In the genomic region with DNA sequence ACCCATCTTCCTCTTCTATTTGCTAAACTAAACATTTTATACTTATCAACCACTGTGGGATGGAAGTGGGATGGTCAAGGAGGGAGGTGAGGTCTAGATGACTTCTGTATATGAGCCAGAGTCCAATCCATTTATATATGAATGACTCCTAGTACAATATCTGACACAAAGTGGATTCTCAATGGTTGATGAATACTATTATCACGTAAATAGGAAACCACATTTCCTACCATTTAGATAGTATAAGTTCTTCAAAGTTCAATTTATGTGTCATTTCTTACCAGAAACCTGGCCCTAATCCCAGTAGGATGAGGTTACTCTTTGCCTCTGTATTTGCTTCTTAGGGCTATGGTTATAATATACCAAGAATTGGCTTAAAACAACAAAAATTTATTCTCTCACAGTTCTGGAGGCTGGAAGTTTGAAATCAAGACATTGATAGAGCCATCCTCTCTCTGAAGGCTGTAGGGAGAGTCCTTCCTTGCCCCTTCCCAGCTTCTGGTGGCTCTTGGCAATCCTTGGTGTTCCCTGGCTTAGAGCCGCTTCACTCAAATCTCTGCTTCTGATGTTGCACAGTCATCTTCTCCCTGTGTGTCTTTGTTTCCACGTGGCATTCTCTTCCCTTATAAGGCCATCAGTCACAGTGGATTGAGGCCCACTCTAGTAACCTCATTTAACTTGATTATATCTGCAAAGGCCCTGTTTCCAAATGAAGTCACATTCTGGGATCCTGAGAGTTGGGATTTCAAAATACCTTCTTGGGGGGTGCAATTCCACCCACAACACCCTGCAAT, we compare ENCODE assay signal across 1 cellular context.
TF ChIP-seq lines count a peak whose summit lies in the region.

No MANE protein-coding gene starts in this region.

TF ChIP-seq in SK-N-SH, 30 proteins besides CTCF, POLR2A, EP300 and RAD21:
- TF ChIP-seq MXI1 (IDR thresholded peaks at IDR 0.05; ENCODE audit: low read depth, low read length) = no peak
- TF ChIP-seq, protein P1, sequence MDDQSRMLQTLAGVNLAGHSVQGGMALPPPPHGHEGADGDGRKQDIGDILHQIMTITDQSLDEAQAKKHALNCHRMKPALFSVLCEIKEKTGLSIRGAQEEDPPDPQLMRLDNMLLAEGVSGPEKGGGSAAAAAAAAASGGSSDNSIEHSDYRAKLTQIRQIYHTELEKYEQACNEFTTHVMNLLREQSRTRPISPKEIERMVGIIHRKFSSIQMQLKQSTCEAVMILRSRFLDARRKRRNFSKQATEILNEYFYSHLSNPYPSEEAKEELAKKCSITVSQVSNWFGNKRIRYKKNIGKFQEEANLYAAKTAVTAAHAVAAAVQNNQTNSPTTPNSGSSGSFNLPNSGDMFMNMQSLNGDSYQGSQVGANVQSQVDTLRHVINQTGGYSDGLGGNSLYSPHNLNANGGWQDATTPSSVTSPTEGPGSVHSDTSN (IDR thresholded peaks at IDR 0.05) = peak; percentile 96
- TF ChIP-seq NFIC (IDR thresholded peaks at IDR 0.05; ENCODE audit: borderline replicate concordance) = peak; percentile 94
- peak; percentile 93 for TF ChIP-seq FOXM1 (IDR thresholded peaks at IDR 0.05; ENCODE audit: low read depth)
- TF ChIP-seq FOSL2 (IDR thresholded peaks at IDR 0.05; ENCODE audit: borderline replicate concordance, low read depth) = peak; percentile 79; the same call in 1 of the 2 replicates
- peak; percentile 53; the same call in 1 of the 2 replicates for TF ChIP-seq POLR2AphosphoS5 (IDR thresholded peaks at IDR 0.05; ENCODE audit: low read depth, low read length)
- TF ChIP-seq TEAD4 (IDR thresholded peaks at IDR 0.05; ENCODE audit: borderline replicate concordance, insufficient read depth) = peak; percentile 92
- TF ChIP-seq TCF12 (IDR thresholded peaks at IDR 0.05) = peak; percentile 87
- TF ChIP-seq CHD2 (IDR thresholded peaks at IDR 0.05; ENCODE audit: low read length, partially characterized antibody) = no peak
- TF ChIP-seq, protein P2, sequence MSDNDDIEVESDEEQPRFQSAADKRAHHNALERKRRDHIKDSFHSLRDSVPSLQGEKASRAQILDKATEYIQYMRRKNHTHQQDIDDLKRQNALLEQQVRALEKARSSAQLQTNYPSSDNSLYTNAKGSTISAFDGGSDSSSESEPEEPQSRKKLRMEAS (IDR thresholded peaks at IDR 0.05; ENCODE audit: low read depth) = peak; percentile 94
- no peak for TF ChIP-seq YY1 (IDR thresholded peaks at IDR 0.05; ENCODE audit: low read depth)
- peak; percentile 96 for TF ChIP-seq RXRA (IDR thresholded peaks at IDR 0.05; ENCODE audit: borderline replicate concordance, low read depth)
- TF ChIP-seq ELF1 (IDR thresholded peaks at IDR 0.05) = 0 out of 2 replicates have a peak, but pooled peaks have one; percentile 23
- TF ChIP-seq JUND (IDR thresholded peaks at IDR 0.05) = peak; percentile 86
- TF ChIP-seq, protein P3, sequence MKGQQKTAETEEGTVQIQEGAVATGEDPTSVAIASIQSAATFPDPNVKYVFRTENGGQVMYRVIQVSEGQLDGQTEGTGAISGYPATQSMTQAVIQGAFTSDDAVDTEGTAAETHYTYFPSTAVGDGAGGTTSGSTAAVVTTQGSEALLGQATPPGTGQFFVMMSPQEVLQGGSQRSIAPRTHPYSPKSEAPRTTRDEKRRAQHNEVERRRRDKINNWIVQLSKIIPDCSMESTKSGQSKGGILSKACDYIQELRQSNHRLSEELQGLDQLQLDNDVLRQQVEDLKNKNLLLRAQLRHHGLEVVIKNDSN (IDR thresholded peaks at IDR 0.05; ENCODE audit: borderline replicate concordance, low read depth) = peak; percentile 82
- no peak for TF ChIP-seq GABPA (IDR thresholded peaks at IDR 0.05; ENCODE audit: low read depth)
- no peak for TF ChIP-seq RFX5 (IDR thresholded peaks at IDR 0.05; ENCODE audit: low read length)
- peak; percentile 68; the same call in 1 of the 2 replicates for TF ChIP-seq MEF2A (IDR thresholded peaks at IDR 0.05; ENCODE audit: borderline replicate concordance, low read depth)
- TF ChIP-seq, protein P4, sequence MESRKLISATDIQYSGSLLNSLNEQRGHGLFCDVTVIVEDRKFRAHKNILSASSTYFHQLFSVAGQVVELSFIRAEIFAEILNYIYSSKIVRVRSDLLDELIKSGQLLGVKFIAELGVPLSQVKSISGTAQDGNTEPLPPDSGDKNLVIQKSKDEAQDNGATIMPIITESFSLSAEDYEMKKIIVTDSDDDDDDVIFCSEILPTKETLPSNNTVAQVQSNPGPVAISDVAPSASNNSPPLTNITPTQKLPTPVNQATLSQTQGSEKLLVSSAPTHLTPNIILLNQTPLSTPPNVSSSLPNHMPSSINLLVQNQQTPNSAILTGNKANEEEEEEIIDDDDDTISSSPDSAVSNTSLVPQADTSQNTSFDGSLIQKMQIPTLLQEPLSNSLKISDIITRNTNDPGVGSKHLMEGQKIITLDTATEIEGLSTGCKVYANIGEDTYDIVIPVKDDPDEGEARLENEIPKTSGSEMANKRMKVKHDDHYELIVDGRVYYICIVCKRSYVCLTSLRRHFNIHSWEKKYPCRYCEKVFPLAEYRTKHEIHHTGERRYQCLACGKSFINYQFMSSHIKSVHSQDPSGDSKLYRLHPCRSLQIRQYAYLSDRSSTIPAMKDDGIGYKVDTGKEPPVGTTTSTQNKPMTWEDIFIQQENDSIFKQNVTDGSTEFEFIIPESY (IDR thresholded peaks at IDR 0.05; ENCODE audit: borderline replicate concordance, low read depth) = peak; percentile 71; the same call in 1 of the 2 replicates
